ENCODE assay signal across 14 cellular contexts in the genomic region with DNA sequence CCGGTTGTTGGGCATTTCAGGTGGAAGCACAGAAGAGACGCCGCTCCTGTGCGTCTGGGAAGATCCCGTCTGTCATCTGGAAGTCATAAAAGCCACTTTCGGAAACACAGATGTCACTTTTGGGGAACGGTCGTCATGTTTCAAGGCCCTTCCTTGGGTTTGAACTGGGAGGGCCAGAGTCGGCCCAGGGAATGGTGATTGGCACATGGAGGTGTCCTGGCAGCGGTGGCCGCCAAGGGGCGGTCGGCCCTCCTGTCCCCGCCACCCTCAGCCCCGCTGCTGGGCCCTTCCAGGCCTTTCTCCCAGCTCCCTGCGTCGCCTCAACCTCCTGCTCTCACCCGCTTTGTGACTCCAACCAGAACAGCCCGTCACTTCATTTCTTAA.
"Had no signal": no experiment of that assay in that cellular context is flagged by ENCODE, and none has a peak within 500 bp of the region (broad histone marks: within the 10 kb centered on the region; RNA-seq: fewer than 3 reads in every experiment).

No MANE protein-coding gene starts in this region.

- H3K9me3 Mint-ChIP-seq: activated CD4-positive, alpha-beta memory T cell treated with anti-CD3 and anti-CD28 coated beads, Interleukin-2, amount 10 ng/mL, durations not matched to agents 7 days and 5 days; activated T-cell treated with anti-CD3 and anti-CD28 coated beads, Interleukin-2, amount 50 U/mL, for 72 hours; natural killer cell had no signal

- H3K27me3 ChIP-seq: ascending aorta, upper lobe of left lung had no signal

- H3K4me1 ChIP-seq: ascending aorta, psoas muscle, suprapubic skin, upper lobe of left lung had no signal

- H3K9me3 ChIP-seq: ascending aorta, esophagus muscularis mucosa, mucosa of descending colon, psoas muscle, sigmoid colon, suprapubic skin, upper lobe of left lung had no signal

- H3K4me3 Mint-ChIP-seq: activated CD4-positive, alpha-beta memory T cell treated with anti-CD3 and anti-CD28 coated beads, Interleukin-2, amount 10 ng/mL, durations not matched to agents 7 days and 5 days; activated T-cell treated with anti-CD3 and anti-CD28 coated beads, Interleukin-2, amount 50 U/mL, for 72 hours; natural killer cell had no signal

- FAIRE-seq: bronchial epithelial cell had no signal

- DNase-seq: left cardiac atrium, natural killer cell, psoas muscle had no signal

- H3K27ac Mint-ChIP-seq: activated CD4-positive, alpha-beta memory T cell treated with anti-CD3 and anti-CD28 coated beads, Interleukin-2, amount 10 ng/mL, durations not matched to agents 7 days and 5 days; activated T-cell treated with anti-CD3 and anti-CD28 coated beads, Interleukin-2, amount 50 U/mL, for 72 hours; natural killer cell had no signal

- H3K36me3 ChIP-seq: ascending aorta, esophagus muscularis mucosa, sigmoid colon, suprapubic skin, upper lobe of left lung had no signal

- H3K4me3 ChIP-seq: ascending aorta, esophagus muscularis mucosa, lung, mucosa of descending colon, psoas muscle, sigmoid colon, suprapubic skin, upper lobe of left lung had no signal

- H3K36me3 Mint-ChIP-seq: natural killer cell had no signal

- H3K27ac ChIP-seq: ascending aorta, dorsolateral prefrontal cortex, esophagus muscularis mucosa, psoas muscle, sigmoid colon, suprapubic skin, upper lobe of left lung had no signal
